In genomic region chr10:99466632-99467031, GRCh38 we compare ENCODE assay signal across 18 cellular contexts. TPM values are rescaled to one million over a fixed set of nuclear protein-coding genes. Genes with fewer than 3 reads are reported as not detected.
A peak's percentile ranks its signal among the peaks of the same experiment; 100 is the strongest.
DNase-seq lines count a peak whose midpoint lies in the region; ATAC-seq, FAIRE-seq and TF ChIP-seq lines count a peak whose summit lies in the region.
"Had no signal": no experiment of that assay in that cellular context is flagged by ENCODE, and none has a peak within 500 bp of the region (broad histone marks: within the 10 kb centered on the region; RNA-seq: fewer than 3 reads in every experiment).

No MANE protein-coding gene starts in this region.

- 0 out of 6 replicates have a peak, but pooled peaks of 1 of the 2 experiments have one; percentile 22 for ATAC-seq in A549
- no peak for ATAC-seq in gastroesophageal sphincter
- no peak for ATAC-seq in HG03175 (IDR thresholded peaks at IDR 0.05; ENCODE audit: unreplicated experiment)
- ATAC-seq: K562 had no signal

- H3K9me3 ChIP-seq in A549 (no peaks in the 10 kb centered on the region), colonic mucosa (no peaks in the 10 kb centered on the region), gastroesophageal sphincter (no peaks in the 10 kb centered on the region), parathyroid adenoma (ENCODE audit: control insufficient read depth, low read length) (no peaks in the 10 kb centered on the region), small intestine (ENCODE audit: control insufficient read depth, low read depth) (no peaks in the 10 kb centered on the region)
- H3K9me3 ChIP-seq: HAP-1 had no signal

- intact Hi-C loops in colonic mucosa (cut with DNase I), result no loop called here

- H3K27me3 ChIP-seq in colonic mucosa (no peaks in the 10 kb centered on the region), gastroesophageal sphincter (peaks cover 73% of the 10 kb centered on the region), parathyroid adenoma (ENCODE audit: control insufficient read depth, insufficient read depth, low read length) (no peaks in the 10 kb centered on the region), small intestine (ENCODE audit: control insufficient read depth in 2 of 2, insufficient read depth in 2 of 2, low read length in 2 of 2) (no peaks in the 10 kb centered on the region)

- POLR2A ChIA-PET in A549 (lab: Yijun Ruan, JAX), result no interaction called here

- H3K4me3 ChIP-seq in A549, result no peak overlapping the region
- H3K4me3 ChIP-seq in colonic mucosa, result no peak overlapping the region
- no peak overlapping the region for H3K4me3 ChIP-seq in gastroesophageal sphincter
- no peak overlapping the region for H3K4me3 ChIP-seq in parathyroid adenoma (ENCODE audit: low read depth, low read length)
- no peak overlapping the region for H3K4me3 ChIP-seq in small intestine (ENCODE audit: low read depth in 1 of 2, low read length in 2 of 2)
- H3K4me3 ChIP-seq: HAP-1, K562 had no signal

- no peak overlapping the region for H2AFZ ChIP-seq in parathyroid adenoma

- no peak for TF ChIP-seq POLR2A in A549 (IDR thresholded peaks at IDR 0.05; ENCODE audit: low read length)
- TF ChIP-seq POLR2A in gastroesophageal sphincter (IDR thresholded peaks at IDR 0.05), result no peak

- TF ChIP-seq EP300 in A549 (IDR thresholded peaks at IDR 0.05) (no peak), gastroesophageal sphincter (IDR thresholded peaks at IDR 0.05) (no peak)

- no peak for DNase-seq in A549 (ENCODE audit: low read depth in 1 of 2, low spot score in 1 of 2)
- no peak for DNase-seq in colonic mucosa
- no peak for DNase-seq in SW480 (ENCODE audit: low spot score)
- no peak for DNase-seq in NCI-H446 (lab: John Stamatoyannopoulos, UW)
- DNase-seq in small intestine, result no peak
- DNase-seq: NCI-H1048; NCI-H226; NCI-H526 treated with DMSO at 0.1 percent for 48 hours; NK-92 treated with Interleukin-12 subunit alpha and Interleukin-12 subunit beta, amount 100 ng/mL, for 24 hours; OCI-M1 had no signal

- CTCF ChIA-PET in A549 (lab: Yijun Ruan, JAX), result interaction anchor here (0.6 to 5.4 kb wide), 4 partner anchors 18 to 829 kb away, joined by 3 to 13 read pairs (median 4); no protein-coding TSS in a partner anchor

- TF ChIP-seq RAD21 in A549 (conservative IDR thresholded peaks at IDR 0.05 in 1 of 2, IDR thresholded peaks at IDR 0.05 in 1 of 2), result no peak

- H3K4me2 ChIP-seq in A549, result peak overlapping the region; percentile 38
- no peak overlapping the region for H3K4me2 ChIP-seq in parathyroid adenoma (ENCODE audit: low read length)

- TF ChIP-seq CTCF in A549 (IDR thresholded peaks at IDR 0.05), result no peak
- TF ChIP-seq CTCF in colonic mucosa (IDR thresholded peaks at IDR 0.05), result no peak
- no peak for TF ChIP-seq CTCF in gastroesophageal sphincter (IDR thresholded peaks at IDR 0.05)
- no peak for TF ChIP-seq CTCF in parathyroid adenoma (IDR thresholded peaks at IDR 0.05)

- H3K27ac ChIP-seq in A549 (no peak overlapping the region), colonic mucosa (peak overlapping the region; percentile 43), gastroesophageal sphincter (peak overlapping the region in 3 of 4 donors; percentile 21 to 40 (median 24)), parathyroid adenoma (peak overlapping the region; percentile 48), small intestine (ENCODE audit: low read depth in 1 of 2, low read length in 1 of 2) (peak overlapping the region in 1 of 2 donors; percentile 77)
- H3K27ac ChIP-seq: C4-2B, HL-60, RWPE1 had no signal

- WGBS in A549 (ENCODE audit: missing lambda C conversion rate), result 26% methylated on average over 4 of the region's 4 CpGs
- WGBS in gastroesophageal sphincter (ENCODE audit: low coverage in 1 of 2), 2 donors, result 29 to 35% methylated on average over 4 of the region's 4 CpGs
- 51 to 81% (median 74%) methylated on average over 4 of the region's 4 CpGs for WGBS in small intestine, 3 donors

- FAIRE-seq in A549 (lab: Jason Lieb, UNC) (no peak), small intestine (lab: Jason Lieb, UNC) (no peak)
- FAIRE-seq: K562 had no signal

- H3K9ac ChIP-seq in colonic mucosa (ENCODE audit: low read depth in 2 of 2, low read length in 2 of 2) (no peak overlapping the region), parathyroid adenoma (no peak overlapping the region)

- H3K4me1 ChIP-seq in A549 (peaks cover 12% of the 10 kb centered on the region), colonic mucosa (no peaks in the 10 kb centered on the region), gastroesophageal sphincter (no peaks in the 10 kb centered on the region), parathyroid adenoma (no peaks in the 10 kb centered on the region), small intestine (ENCODE audit: control insufficient read depth in 2 of 2, insufficient read depth in 1 of 2, low read depth in 1 of 2, low read length in 1 of 2) (no peaks in the 10 kb centered on the region)
- H3K4me1 ChIP-seq: HAP-1 had no signal

- no peaks in the 10 kb centered on the region for H3K79me2 ChIP-seq in parathyroid adenoma

- H3K36me3 ChIP-seq in colonic mucosa (no peaks in the 10 kb centered on the region), gastroesophageal sphincter (no peaks in the 10 kb centered on the region), parathyroid adenoma (ENCODE audit: control insufficient read depth, insufficient read depth, low read length) (no peaks in the 10 kb centered on the region), small intestine (ENCODE audit: control insufficient read depth in 2 of 2, insufficient read depth in 2 of 2, low read length in 2 of 2) (no peaks in the 10 kb centered on the region)
- H3K36me3 ChIP-seq: HAP-1 had no signal

TF ChIP-seq in A549, 52 proteins besides CTCF, POLR2A, EP300 and RAD21 (continues in another document):
- no peak for TF ChIP-seq CEBPB (IDR thresholded peaks at IDR 0.05)
- TF ChIP-seq CHD4 (IDR thresholded peaks at IDR 0.05; ENCODE audit: borderline replicate concordance), result no peak
- TF ChIP-seq JUNB (IDR thresholded peaks at IDR 0.05), result no peak
- TF ChIP-seq FOSL2 (IDR thresholded peaks at IDR 0.05), result no peak
- TF ChIP-seq FOSL2 (CRISPR knock-in tag; IDR thresholded peaks at IDR 0.05), result no peak
- TF ChIP-seq MAX (IDR thresholded peaks at IDR 0.05), result no peak
- TF ChIP-seq RARB (CRISPR knock-in tag; IDR thresholded peaks at IDR 0.05), result no peak
- no peak for TF ChIP-seq ZSCAN20 (CRISPR knock-in tag; IDR thresholded peaks at IDR 0.05)
- no peak for TF ChIP-seq NR3C1 (IDR thresholded peaks at IDR 0.05)
- no peak for TF ChIP-seq REST (IDR thresholded peaks at IDR 0.05)
- TF ChIP-seq SMC3 (IDR thresholded peaks at IDR 0.05), result no peak
- TF ChIP-seq NFE2L2 (conservative IDR thresholded peaks at IDR 0.05; ENCODE audit: low read length), result no peak
- no peak for TF ChIP-seq GATA3 (IDR thresholded peaks at IDR 0.05; ENCODE audit: borderline replicate concordance)
- TF ChIP-seq MAFK (IDR thresholded peaks at IDR 0.05; ENCODE audit: partially characterized antibody), result no peak
- TF ChIP-seq SREBF2 (IDR thresholded peaks at IDR 0.05), result no peak
- TF ChIP-seq TP53 (CRISPR knock-in tag; IDR thresholded peaks at IDR 0.05), result no peak
- TF ChIP-seq POLR2AphosphoS2 (conservative IDR thresholded peaks at IDR 0.05; ENCODE audit: low read length), result no peak
- no peak for TF ChIP-seq ZFP36 (IDR thresholded peaks at IDR 0.05; ENCODE audit: borderline replicate concordance, partially characterized antibody)

RNA-seq across cellular contexts. Expression of gene GOT1, which starts 36.2 kb away (rescaled TPM):
- polyA plus RNA-seq in A549 (2011; rRNA removed) (34.9 and 55.7 TPM in 2 replicates), A549 (2017; fragmentation: RNase III; extraction: RNeasy Plus Mini Kit Qiagen cat#74134 plus additional on column Dnase treatment) (27.6 to 31.3 TPM (median 31.1 TPM) in 3 replicates), small intestine (100 to 1,000 TPM in 1 of 3 donors, 10 to 100 TPM in 2; 65.9 to 105 (median 78.0) TPM)
- polyA plus RNA-seq in A549 (2012; cell fraction: cytosol; rRNA removed), result 20.8 and 25.6 TPM in 2 replicates
- polyA plus RNA-seq in A549 (2012; cell fraction: nucleus; rRNA removed), result 15.5 and 24.5 TPM in 2 replicates
- polyA minus RNA-seq in A549 (2011; rRNA and poly(A)+ RNA removed), result 33.7 and 34.2 TPM in 2 replicates
- total RNA-seq in colonic mucosa (100 to 1,000 TPM in 1 of 2 donors, 10 to 100 TPM in 1; 96.7 to 135 TPM), gastroesophageal sphincter (10 to 100 TPM; 15.8 to 32.2 (median 23.2) TPM)

Comparison
In these comparisons a context has a peak if more than half of its experiments do, and no peak if none do; other contexts are left out.
1. H3K27ac ChIP-seq: peak in colonic mucosa (single experiment), gastroesophageal sphincter (3 of 4) and parathyroid adenoma (single experiment); none in A549 (0 of 2).